In genomic region chr1:3924186-3924815, GRCh38 we compare ENCODE assay signal across 14 cellular contexts.
"Had no signal": no experiment of that assay in that cellular context is flagged by ENCODE, and none has a peak within 500 bp of the region (broad histone marks: within the 10 kb centered on the region; RNA-seq: fewer than 3 reads in every experiment).

No MANE protein-coding gene starts in this region.

- H3K9me3 ChIP-seq: body of pancreas, esophagus muscularis mucosa, uterus had no signal

- H3K4me3 ChIP-seq: body of pancreas, esophagus muscularis mucosa, uterus had no signal

- H3K27me3 ChIP-seq: body of pancreas, uterus had no signal

- H3K36me3 ChIP-seq: esophagus muscularis mucosa, uterus had no signal

- H3K4me1 ChIP-seq: body of pancreas, uterus had no signal

- H3K27ac ChIP-seq: body of pancreas, esophagus muscularis mucosa, uterus had no signal

- DNase-seq: activated CD4-positive, alpha-beta memory T cell treated with anti-CD3 and anti-CD28 coated beads, Interleukin-2, amount 10 ng/mL, durations not matched to agents 7 days and 5 days; activated CD4-positive, alpha-beta T cell treated with anti-CD3 and anti-CD28 coated beads for 4 hours; activated effector memory CD4-positive, alpha-beta T cell treated with Interleukin-2 at 50 U/mL for 16 hours; activated T-cell treated with anti-CD3 and anti-CD28 coated beads, Interleukin-2, amount 50 U/mL, for 4 hours; amygdala; body of pancreas; cortex of kidney; effector CD4-positive, alpha-beta T cell; hippocampal formation; T-helper 2 cell; uterus had no signal

- ATAC-seq: activated T-cell treated with anti-CD3 and anti-CD28 coated beads, Interleukin-2, amount 50 U/mL, for 4 hours; body of pancreas; stimulated activated effector memory CD8-positive, alpha-beta T cell treated with anti-CD3 and anti-CD28 coated beads, Interleukin-12 subunit alpha, Interleukin-12 subunit beta, amount 100 ng/mL, for 72 hours; WTC11 had no signal
